Comparison of ENCODE assay signal across 16 cellular contexts in the genomic region with DNA sequence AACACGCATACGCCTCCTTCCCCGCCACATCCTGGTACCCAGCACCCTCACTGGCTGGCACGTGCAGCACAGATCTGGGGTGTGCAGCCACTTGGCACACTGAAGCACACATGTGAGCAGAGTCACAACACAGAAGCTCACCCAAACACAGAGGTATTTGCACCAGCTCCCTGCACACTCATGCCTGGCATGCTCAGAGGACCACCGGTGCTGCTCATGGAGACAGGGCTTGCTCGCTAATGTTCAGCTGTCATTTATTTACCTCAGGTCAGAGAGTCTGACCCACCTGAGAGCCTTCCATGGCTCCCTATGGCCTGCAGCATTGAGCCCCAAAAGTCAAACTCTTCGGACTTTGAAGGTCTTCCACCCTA.
DNase-seq lines count a peak whose midpoint lies in the region; ATAC-seq, FAIRE-seq and TF ChIP-seq lines count a peak whose summit lies in the region.
"Had no signal": no experiment of that assay in that cellular context is flagged by ENCODE, and none has a peak within 500 bp of the region (broad histone marks: within the 10 kb centered on the region; RNA-seq: fewer than 3 reads in every experiment).

No MANE protein-coding gene starts in this region.

- H2AFZ ChIP-seq in Karpas-422 (ENCODE audit: low read length) (no peak overlapping the region), HepG2 (ENCODE audit: low read length) (no peak overlapping the region)
- H2AFZ ChIP-seq: GM23248 had no signal

- TF ChIP-seq RAD21 in HepG2 (CRISPR knock-in tag; IDR thresholded peaks at IDR 0.05) = no peak

- 38% methylated on average over 7 of the region's 7 CpGs for WGBS in HepG2 (ENCODE audit: low lambda C conversion rate)

- CTCF ChIA-PET in activated CD8-positive, alpha-beta T cell treated with anti-CD3 and anti-CD28 coated beads, Interleukin-2, amount 10 ng/mL, durations not matched to agents 7 days and 5 days (lab: Charles Lee) = interaction anchor here (1.0 to 3.6 kb wide), 13 partner anchors 10 to 792 kb away, joined by 3 to 14 read pairs (median 4); partner anchors contain the start of gene CHRNA5
- CTCF ChIA-PET in HepG2 (lab: Yijun Ruan, JAX; ENCODE audit: low intra/inter-chr PET ratio, low total read pairs) = interaction anchor here (0.9 to 1.7 kb wide), 2 partner anchors 102 to 122 kb away, joined by 3 to 7 read pairs; no protein-coding TSS in a partner anchor

- H3K9me2 ChIP-seq in Karpas-422 (replicated peaks; ENCODE audit: insufficient read depth, low read length) = no peaks in the 10 kb centered on the region
- H3K9me2 ChIP-seq: SK-N-SH had no signal

- BruUV-seq in HepG2 (replicated peaks; lab: Mats Ljungman, UMichigan) = no TSS peak

- H3K36me3 ChIP-seq in BLaER1 treated with 17β-estradiol and CSF1 and Interleukin-3, amounts not matched to agents 10 nM and 100 nM = no peaks in the 10 kb centered on the region
- H3K36me3 ChIP-seq in Karpas-422 (ENCODE audit: insufficient read depth, low read length) (no peaks in the 10 kb centered on the region), HepG2 (replicated peaks in 1 of 2; ENCODE audit: control insufficient read depth in 1 of 2, insufficient read depth in 2 of 2, low read length in 2 of 2) (no peaks in the 10 kb centered on the region)
- H3K36me3 ChIP-seq: BE2C, HAP-1 had no signal

- TF ChIP-seq CTCF in HepG2 (CRISPR knock-in tag; IDR thresholded peaks at IDR 0.05) = no peak

- H3K4me1 Mint-ChIP-seq in activated CD8-positive, alpha-beta T cell treated with anti-CD3 and anti-CD28 coated beads, Interleukin-2, amount 10 ng/mL, durations not matched to agents 7 days and 5 days (ENCODE audit: low read depth) = peaks cover 5% of the 10 kb centered on the region

- POLR2A ChIA-PET in activated CD8-positive, alpha-beta T cell treated with anti-CD3 and anti-CD28 coated beads, Interleukin-2, amount 10 ng/mL, durations not matched to agents 7 days and 5 days (lab: Charles Lee) = no interaction called here
- POLR2A ChIA-PET in HepG2 (lab: Yijun Ruan, JAX) = no interaction called here

- H3K27ac ChIP-seq in BLaER1 treated with 17β-estradiol and CSF1 and Interleukin-3, amounts not matched to agents 10 nM and 100 nM = no peak overlapping the region
- H3K27ac ChIP-seq in Karpas-422 (ENCODE audit: low read length) = no peak overlapping the region
- H3K27ac ChIP-seq in HepG2 (ENCODE audit: extremely low read length, insufficient read depth, low read length) = no peak overlapping the region
- H3K27ac ChIP-seq: GM23248 had no signal

- H3K27me3 Mint-ChIP-seq in activated CD8-positive, alpha-beta T cell treated with anti-CD3 and anti-CD28 coated beads, Interleukin-2, amount 10 ng/mL, durations not matched to agents 7 days and 5 days (ENCODE audit: low read depth) = no peaks in the 10 kb centered on the region

- no peaks in the 10 kb centered on the region for H3K36me3 Mint-ChIP-seq in activated CD8-positive, alpha-beta T cell treated with anti-CD3 and anti-CD28 coated beads, Interleukin-2, amount 10 ng/mL, durations not matched to agents 7 days and 5 days (ENCODE audit: low read depth)
- H3K36me3 Mint-ChIP-seq: IgD-negative memory B cell had no signal

- intact Hi-C loops in posterior vena cava (cut with DNase I) = no loop called here
- intact Hi-C loops in HepG2 (cut with micrococcal nuclease; ENCODE audit: unreplicated experiment) = no loop called here

- H3K79me2 ChIP-seq in Karpas-422 (ENCODE audit: low read length) = no peaks in the 10 kb centered on the region
- H3K79me2 ChIP-seq in HepG2 (ENCODE audit: insufficient read depth, low read length) = no peaks in the 10 kb centered on the region

- peak overlapping the region; percentile 22 to 69 (median 49); a peak in 17 of 22 replicates for H3K4me2 ChIP-seq in BLaER1 treated with 17β-estradiol and CSF1 and Interleukin-3, amounts not matched to agents 10 nM and 100 nM
- peak overlapping the region; percentile 58 for H3K4me2 ChIP-seq in Karpas-422 (ENCODE audit: low read depth, low read length, poor library complexity, severe bottlenecking)
- H3K4me2 ChIP-seq in HepG2 (ENCODE audit: low read depth, low read length) = no peak overlapping the region
- H3K4me2 ChIP-seq: SK-N-SH had no signal

- no peaks in the 10 kb centered on the region for H3K9me3 ChIP-seq in BLaER1 treated with 17β-estradiol and CSF1 and Interleukin-3, amounts not matched to agents 10 nM and 100 nM (replicated peaks in 1 of 11)
- H3K9me3 ChIP-seq in Karpas-422 (ENCODE audit: low read length) (no peaks in the 10 kb centered on the region), HepG2 (ENCODE audit: low read length) (no peaks in the 10 kb centered on the region)
- H3K9me3 ChIP-seq: BE2C, HAP-1, SK-N-SH had no signal

- H3K4me3 Mint-ChIP-seq in activated CD8-positive, alpha-beta T cell treated with anti-CD3 and anti-CD28 coated beads, Interleukin-2, amount 10 ng/mL, durations not matched to agents 7 days and 5 days = no peak overlapping the region
- H3K4me3 Mint-ChIP-seq: CD4-positive, alpha-beta T cell had no signal

- in situ Hi-C loops in HepG2 (cut with HindIII; ENCODE audit: extremely low pct_ligation_motif_present, low pct_unique_long_range_greater_than_20kb) = no loop called here

- no peak overlapping the region for H3K4me3 ChIP-seq in BLaER1 treated with 17β-estradiol and CSF1 and Interleukin-3, amounts not matched to agents 10 nM and 100 nM
- H3K4me3 ChIP-seq in Karpas-422 (ENCODE audit: low read length) = no peak overlapping the region
- H3K4me3 ChIP-seq in HepG2 (replicated peaks in 1 of 3; ENCODE audit: insufficient read depth in 1 of 3, low read depth in 2 of 3, low read length in 3 of 3) = no peak overlapping the region
- H3K4me3 ChIP-seq: GM23248, HAP-1 had no signal

- no peak for FAIRE-seq in HepG2 (lab: Jason Lieb, UNC)
- FAIRE-seq: A204.1 had no signal

- TF ChIP-seq EP300 in HepG2 (IDR thresholded peaks at IDR 0.05; ENCODE audit: low read depth in 2 of 2, low read length in 2 of 2) = no peak
- TF ChIP-seq EP300 in HepG2 (CRISPR knock-in tag; IDR thresholded peaks at IDR 0.05; ENCODE audit: borderline replicate concordance) = no peak

- H3K27me3 ChIP-seq in BLaER1 treated with 17β-estradiol and CSF1 and Interleukin-3, amounts not matched to agents 10 nM and 100 nM = no peaks in the 10 kb centered on the region
- H3K27me3 ChIP-seq in Karpas-422 (ENCODE audit: low read length) (no peaks in the 10 kb centered on the region), HepG2 (ENCODE audit: control insufficient read depth in 1 of 2, insufficient read depth in 2 of 2, low read length in 2 of 2) (peaks cover 0 to 5% of the 10 kb centered on the region in 2 experiments; a peak in 2 of 5 replicates)
- H3K27me3 ChIP-seq: BE2C had no signal

- H3K9me3 Mint-ChIP-seq in activated CD8-positive, alpha-beta T cell treated with anti-CD3 and anti-CD28 coated beads, Interleukin-2, amount 10 ng/mL, durations not matched to agents 7 days and 5 days (ENCODE audit: insufficient read depth) = no peaks in the 10 kb centered on the region
- H3K9me3 Mint-ChIP-seq: CD4-positive, alpha-beta T cell; IgD-negative memory B cell had no signal

- no peaks in the 10 kb centered on the region for H4K20me1 ChIP-seq in BLaER1 treated with 17β-estradiol and CSF1 and Interleukin-3, amounts not matched to agents 10 nM and 100 nM
- H4K20me1 ChIP-seq in Karpas-422 (ENCODE audit: insufficient read depth, low read depth, low read length) (no peaks in the 10 kb centered on the region), HepG2 (ENCODE audit: insufficient read depth, low read length) (no peaks in the 10 kb centered on the region)

- no peak overlapping the region for H3K27ac Mint-ChIP-seq in activated CD8-positive, alpha-beta T cell treated with anti-CD3 and anti-CD28 coated beads, Interleukin-2, amount 10 ng/mL, durations not matched to agents 7 days and 5 days
- H3K27ac Mint-ChIP-seq: CD4-positive, alpha-beta T cell had no signal

- H3K4me1 ChIP-seq in BLaER1 treated with 17β-estradiol and CSF1 and Interleukin-3, amounts not matched to agents 10 nM and 100 nM = peaks cover 12 to 25% (median 18%) of the 10 kb centered on the region in 10 experiments; a peak in 19 of 20 replicates
- H3K4me1 ChIP-seq in Karpas-422 (ENCODE audit: low read length) (peaks cover 21% of the 10 kb centered on the region), HepG2 (ENCODE audit: insufficient read depth, low read length) (0 out of 2 replicates have a peak, but pooled peaks cover 5% of the 10 kb centered on the region)

- no peak for ATAC-seq in activated CD8-positive, alpha-beta T cell treated with anti-CD3 and anti-CD28 coated beads, Interleukin-2, amount 10 ng/mL, durations not matched to agents 7 days and 5 days
- no peak for ATAC-seq in GM21723 (IDR thresholded peaks at IDR 0.05; ENCODE audit: unreplicated experiment)
- no peak for ATAC-seq in HG03469 (IDR thresholded peaks at IDR 0.05; ENCODE audit: unreplicated experiment)
- no peak for ATAC-seq in HepG2

- H3K9ac ChIP-seq in BLaER1 treated with 17β-estradiol and CSF1 and Interleukin-3, amounts not matched to agents 10 nM and 100 nM = no peak overlapping the region
- H3K9ac ChIP-seq in Karpas-422 (ENCODE audit: low read length) (no peak overlapping the region), HepG2 (ENCODE audit: insufficient read depth, low read depth, low read length) (no peak overlapping the region)
- H3K9ac ChIP-seq: GM23248, SK-N-SH had no signal

- DNase-seq in Karpas-422 = peak; percentile 42
- DNase-seq in activated CD8-positive, alpha-beta T cell treated with anti-CD3 and anti-CD28 coated beads, Interleukin-2, amount 10 ng/mL, durations not matched to agents 7 days and 5 days = peak; percentile 7
- DNase-seq in posterior vena cava (ENCODE audit: low spot score) = peak; percentile 24
- no peak for DNase-seq in HepG2 (ENCODE audit: low spot score)
- DNase-seq: DMS79, SIG-M5 had no signal

- TF ChIP-seq POLR2A in HepG2 (IDR thresholded peaks at IDR 0.05; ENCODE audit: insufficient read depth in 1 of 2, low read depth in 2 of 2, low read length in 2 of 2) = no peak

TF ChIP-seq in HepG2, 621 proteins besides CTCF, POLR2A, EP300 and RAD21 (continues in another document):
- no peak for TF ChIP-seq ZFAT (CRISPR knock-in tag; conservative IDR thresholded peaks at IDR 0.05)
- TF ChIP-seq, protein P1, sequence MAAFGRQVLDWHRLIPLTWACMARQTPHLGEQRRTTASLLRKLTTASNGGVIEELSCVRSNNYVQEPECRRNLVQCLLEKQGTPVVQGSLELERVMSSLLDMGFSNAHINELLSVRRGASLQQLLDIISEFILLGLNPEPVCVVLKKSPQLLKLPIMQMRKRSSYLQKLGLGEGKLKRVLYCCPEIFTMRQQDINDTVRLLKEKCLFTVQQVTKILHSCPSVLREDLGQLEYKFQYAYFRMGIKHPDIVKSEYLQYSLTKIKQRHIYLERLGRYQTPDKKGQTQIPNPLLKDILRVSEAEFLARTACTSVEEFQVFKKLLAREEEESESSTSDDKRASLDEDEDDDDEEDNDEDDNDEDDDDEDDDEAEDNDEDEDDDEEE (CRISPR knock-in tag; IDR thresholded peaks at IDR 0.05) = no peak
- TF ChIP-seq ZNF337 (CRISPR knock-in tag; IDR thresholded peaks at IDR 0.05; ENCODE audit: borderline replicate concordance, low read depth) = no peak
- no peak for TF ChIP-seq MTA3 (CRISPR knock-in tag; IDR thresholded peaks at IDR 0.05)
- TF ChIP-seq MYNN (CRISPR knock-in tag; IDR thresholded peaks at IDR 0.05; ENCODE audit: low read depth) = no peak
- TF ChIP-seq ZNF616 (CRISPR knock-in tag; IDR thresholded peaks at IDR 0.05; ENCODE audit: low read depth) = no peak
- TF ChIP-seq MIER2 (CRISPR knock-in tag; IDR thresholded peaks at IDR 0.05) = no peak
